Comparison of ENCODE assay signal across 8 cellular contexts in genomic region chr10:657816-658350, GRCh38. TPM values are rescaled to one million over a fixed set of nuclear protein-coding genes. Genes with fewer than 3 reads are reported as not detected.
DNase-seq lines count a peak whose midpoint lies in the region; FAIRE-seq and TF ChIP-seq lines count a peak whose summit lies in the region.
"Not testable (repeated sequence)": the region's sequence is repeated elsewhere in the genome, so short reads cannot be mapped to it uniquely, and the experiment has no call there.

No MANE protein-coding gene starts in this region.

- not testable (repeated sequence) for H3K36me3 ChIP-seq in endodermal cell (ENCODE audit: control insufficient read depth, insufficient read depth, low read length)

- H3K36me3 Mint-ChIP-seq in activated T-cell treated with anti-CD3 and anti-CD28 coated beads, Interleukin-2, amount 50 U/mL, for 24 hours (ENCODE audit: low read depth); endodermal cell (ENCODE audit: low read depth); osteocyte (ENCODE audit: unreplicated experiment); type B pancreatic cell: not testable (repeated sequence)

- TF ChIP-seq CTCF in endodermal cell (conservative IDR thresholded peaks at IDR 0.05); osteocyte (IDR thresholded peaks at IDR 0.05); type B pancreatic cell (conservative IDR thresholded peaks at IDR 0.05): not testable (repeated sequence)

- H3K27me3 Mint-ChIP-seq in activated T-cell treated with anti-CD3 and anti-CD28 coated beads, Interleukin-2, amount 50 U/mL, for 24 hours, result peaks cover 23% of the 10 kb centered on the region
- H3K27me3 Mint-ChIP-seq in endodermal cell (ENCODE audit: insufficient read depth); osteocyte (ENCODE audit: unreplicated experiment); type B pancreatic cell: not testable (repeated sequence)

- not testable (repeated sequence) for H3K4me3 Mint-ChIP-seq in activated T-cell treated with anti-CD3 and anti-CD28 coated beads, Interleukin-2, amount 50 U/mL, for 24 hours; endodermal cell; osteocyte (ENCODE audit: unreplicated experiment); type B pancreatic cell

- not testable (repeated sequence) for H3K9me3 ChIP-seq in endodermal cell (ENCODE audit: control insufficient read depth, low read length)

- not testable (repeated sequence) for TF ChIP-seq POLR2A in GM12891 (IDR thresholded peaks at IDR 0.05; ENCODE audit: low read depth, low read length)

- H3K27me3 ChIP-seq in endodermal cell (ENCODE audit: control insufficient read depth, insufficient read depth, low read length, poor library complexity, severe bottlenecking); layer of hippocampus (ENCODE audit: control insufficient read depth, insufficient read depth, low read length): not testable (repeated sequence)

- H3K27ac ChIP-seq in endodermal cell (ENCODE audit: low read depth, low read length), result not testable (repeated sequence)
- H3K27ac ChIP-seq in layer of hippocampus (ENCODE audit: low read depth, low read length) (peak overlapping the region; percentile 20), substantia nigra (ENCODE audit: low read depth, low read length, poor library complexity, severe bottlenecking) (peak overlapping the region; percentile 61)

- not testable (repeated sequence) for H3K9ac ChIP-seq in endodermal cell (ENCODE audit: extremely low read depth, low read length, poor library complexity, severe bottlenecking)

- not testable (repeated sequence) for DNase-seq in GM12891 (ENCODE audit: insufficient read length, low spot score); substantia nigra (lab: John Stamatoyannopoulos, UW)
- peak; percentile 26 for DNase-seq in activated T-cell treated with anti-CD3 and anti-CD28 coated beads, Interleukin-2, amount 50 U/mL, for 24 hours
- DNase-seq in endodermal cell (peak; percentile 16), mesenteric fat pad (ENCODE audit: low spot score) (peak; percentile 69), osteocyte (ENCODE audit: extremely low spot score, unreplicated experiment) (peak; percentile 80), type B pancreatic cell (ENCODE audit: extremely low spot score, unreplicated experiment) (peak; percentile 58)

- not testable (repeated sequence) for H3K4me1 Mint-ChIP-seq in activated T-cell treated with anti-CD3 and anti-CD28 coated beads, Interleukin-2, amount 50 U/mL, for 24 hours (ENCODE audit: low read depth); endodermal cell
- H3K4me1 Mint-ChIP-seq in osteocyte (ENCODE audit: unreplicated experiment) (peaks cover 39% of the 10 kb centered on the region), type B pancreatic cell (ENCODE audit: unreplicated experiment) (peaks cover 39% of the 10 kb centered on the region)

- peaks cover 12% of the 10 kb centered on the region for H3K4me1 ChIP-seq in endodermal cell (ENCODE audit: control insufficient read depth, insufficient read depth, low read length)

- not testable (repeated sequence) for H3K9me3 Mint-ChIP-seq in activated T-cell treated with anti-CD3 and anti-CD28 coated beads, Interleukin-2, amount 50 U/mL, for 24 hours; endodermal cell; osteocyte (ENCODE audit: unreplicated experiment); type B pancreatic cell

- WGBS in endodermal cell (ENCODE audit: insufficient coverage in 1 of 2, insufficient read length in 1 of 2), 2 experiments, result 92% methylated on average over 8 of the region's 11 CpGs; no CpG with 5 or more reads in 1 of the 2 experiments

- not testable (repeated sequence) for H3K27ac Mint-ChIP-seq in activated T-cell treated with anti-CD3 and anti-CD28 coated beads, Interleukin-2, amount 50 U/mL, for 24 hours; endodermal cell; osteocyte (ENCODE audit: unreplicated experiment); type B pancreatic cell

- FAIRE-seq in GM12891 (lab: Jason Lieb, UNC), result peak; percentile 57

- not testable (repeated sequence) for H3K4me3 ChIP-seq in endodermal cell (ENCODE audit: low read length)

RNA-seq across cellular contexts. Expression of gene DIP2C, which starts 31.6 kb away (rescaled TPM):
- polyA plus RNA-seq in GM12891 (2012; ENCODE audit: low read depth, missing spikeins), result 1.5 TPM
- total RNA-seq in endodermal cell (10 to 100 TPM; 13.0 to 13.7 TPM), mesenteric fat pad (38.5 TPM), osteocyte (36.8 and 36.9 TPM in 2 replicates), type B pancreatic cell (ENCODE audit: low replicate concordance) (22.6 and 23.1 TPM in 2 replicates)
- 13.5 TPM for polyA plus RNA-seq in endodermal cell (2013, experiment 1 of 2)
- polyA plus RNA-seq in endodermal cell (2013, experiment 2 of 2), result 13.2 TPM
